Comparison of ENCODE assay signal across 8 cellular contexts in genomic region chr14:69574266-69574953, GRCh38. TPM values are rescaled to one million over a fixed set of nuclear protein-coding genes. Genes with fewer than 3 reads are reported as not detected.
DNase-seq lines count a peak whose midpoint lies in the region; TF ChIP-seq lines count a peak whose summit lies in the region.

CCDC177 (minus strand) TSS chr14:69574871; CDS start chr14:69573622, 1,249 bp downstream.

- peaks cover 48% of the 10 kb centered on the region for H3K27me3 Mint-ChIP-seq in activated CD4-positive, alpha-beta memory T cell treated with anti-CD3 and anti-CD28 coated beads for 36 hours

- no peaks in the 10 kb centered on the region for H3K36me3 Mint-ChIP-seq in activated CD4-positive, alpha-beta memory T cell treated with anti-CD3 and anti-CD28 coated beads for 36 hours

- H3K27ac ChIP-seq in dorsolateral prefrontal cortex: peak within 1 kb of the TSS in 53 of 59 donors; percentile 26 to 92 (median 74)
- no peak within 1 kb of the TSS for H3K27ac ChIP-seq in mesenchymal stem cell (ENCODE audit: low read length, poor library complexity, severe bottlenecking)

- peaks cover 0 to 30% (median 2%) of the 10 kb centered on the region in 45 donors for H3K27me3 ChIP-seq in dorsolateral prefrontal cortex
- peaks cover 64 to 74% of the 10 kb centered on the region in 2 experiments for H3K27me3 ChIP-seq in mesenchymal stem cell (ENCODE audit: control insufficient read depth in 1 of 2, insufficient read depth in 1 of 2, low read length in 2 of 2)

- H3K18ac ChIP-seq in mesenchymal stem cell (ENCODE audit: low read depth in 1 of 2, low read length in 2 of 2): no peak within 1 kb of the TSS

- H3K36me3 ChIP-seq in mesenchymal stem cell (ENCODE audit: control insufficient read depth in 1 of 2, insufficient read depth in 2 of 2, low read depth in 1 of 2, low read length in 2 of 2): peaks cover 0 to 7% of the 10 kb centered on the region in 2 experiments

- H2AFZ ChIP-seq in mesenchymal stem cell (ENCODE audit: low read depth, low read length): no peak within 1 kb of the TSS

- H3K79me1 ChIP-seq in mesenchymal stem cell (replicated peaks; ENCODE audit: low read length, poor library complexity, severe bottlenecking): no peaks in the 10 kb centered on the region

- H3K9me3 Mint-ChIP-seq in activated CD4-positive, alpha-beta memory T cell treated with anti-CD3 and anti-CD28 coated beads for 36 hours: no peaks in the 10 kb centered on the region

- no peak within 1 kb of the TSS for H4K8ac ChIP-seq in mesenchymal stem cell (ENCODE audit: low read length)

- H3K9ac ChIP-seq in mesenchymal stem cell (ENCODE audit: low read length): no peak within 1 kb of the TSS

- H3K4me1 Mint-ChIP-seq in activated CD4-positive, alpha-beta memory T cell treated with anti-CD3 and anti-CD28 coated beads for 36 hours (ENCODE audit: low read depth): peaks cover 11% of the 10 kb centered on the region

- H2BK15ac ChIP-seq in mesenchymal stem cell (ENCODE audit: low read depth, poor library complexity, severe bottlenecking): no peak within 1 kb of the TSS

- H2BK5ac ChIP-seq in mesenchymal stem cell (ENCODE audit: low read depth, low read length, poor library complexity, severe bottlenecking): no peak within 1 kb of the TSS

- peak within 1 kb of the TSS; percentile 30 to 72 (median 60) for H3K4me3 ChIP-seq in dorsolateral prefrontal cortex
- peak within 1 kb of the TSS; percentile 40 to 47 for H3K4me3 ChIP-seq in mesenchymal stem cell (ENCODE audit: insufficient read depth in 1 of 2, low read depth in 1 of 2, low read length in 2 of 2)

- peak within 1 kb of the TSS; percentile 58 for H3K4me3 Mint-ChIP-seq in activated CD4-positive, alpha-beta memory T cell treated with anti-CD3 and anti-CD28 coated beads for 36 hours

- H3K27ac Mint-ChIP-seq in activated CD4-positive, alpha-beta memory T cell treated with anti-CD3 and anti-CD28 coated beads for 36 hours: no peak within 1 kb of the TSS

- H3K23ac ChIP-seq in mesenchymal stem cell (ENCODE audit: low read length in 2 of 2): no peak within 1 kb of the TSS

- no peak within 1 kb of the TSS for H2BK12ac ChIP-seq in mesenchymal stem cell (ENCODE audit: low read length in 2 of 2)

- no peaks in the 10 kb centered on the region for H3K9me3 ChIP-seq in mesenchymal stem cell (ENCODE audit: control insufficient read depth, low read length)

- H2BK120ac ChIP-seq in mesenchymal stem cell (ENCODE audit: low read depth, low read length): no peak within 1 kb of the TSS

- DNase-seq in 8988T (peak; percentile 93), GM19238 (ENCODE audit: insufficient read length, low spot score) (peak; percentile 74), NCI-H2227 (lab: John Stamatoyannopoulos, UW; ENCODE audit: unreplicated experiment) (peak; percentile 83), dorsolateral prefrontal cortex (peak in 9 of 10 donors; percentile 45 to 86 (median 69)), mesenchymal stem cell (peak; percentile 56), OCI-M2 (lab: John Stamatoyannopoulos, UW; ENCODE audit: unreplicated experiment) (no peak)
- peak; percentile 80 for DNase-seq in activated CD4-positive, alpha-beta memory T cell treated with anti-CD3 and anti-CD28 coated beads for 36 hours
- peak; percentile 51 for DNase-seq in stimulated activated CD8-positive, alpha-beta memory T cell treated with anti-CD3 and anti-CD28 coated beads, Interleukin-15, amount 100 ng/mL, for 24 hours (ENCODE audit: low read depth)

- intact Hi-C loops in activated CD4-positive, alpha-beta memory T cell treated with anti-CD3 and anti-CD28 coated beads for 36 hours (cut with micrococcal nuclease): loop anchor here (1.0 kb wide), 3 partner anchors 26 to 332 kb away; no protein-coding TSS in a partner anchor
- intact Hi-C loops in dorsolateral prefrontal cortex (cut with DNase I): loop anchor here (1.0 to 10.0 kb wide), 3 partner anchors 26 to 330 kb away; no protein-coding TSS in a partner anchor

- peak within 1 kb of the TSS; percentile 91 for H3K4me2 ChIP-seq in mesenchymal stem cell (ENCODE audit: low read length, poor library complexity, severe bottlenecking)

- H3K4ac ChIP-seq in mesenchymal stem cell (ENCODE audit: low read depth in 1 of 2, low read length in 2 of 2): no peak within 1 kb of the TSS

- TF ChIP-seq CTCF in dorsolateral prefrontal cortex (IDR thresholded peaks at IDR 0.05 in 54 of 56, conservative IDR thresholded peaks at IDR 0.05 in 2 of 56; ENCODE audit: low read depth in 1 of 56, partially characterized antibody in 56 of 56): peak; percentile 64 to 86 (median 78)

- POLR2A ChIA-PET in activated CD4-positive, alpha-beta memory T cell treated with anti-CD3 and anti-CD28 coated beads for 36 hours (lab: Charles Lee): no interaction called here

- WGBS in mesenchymal stem cell: 4% methylated on average over 38 of the region's 52 CpGs

- H2AK5ac ChIP-seq in mesenchymal stem cell (ENCODE audit: low read length, severe bottlenecking): no peak within 1 kb of the TSS

- CTCF ChIA-PET in activated CD4-positive, alpha-beta memory T cell treated with anti-CD3 and anti-CD28 coated beads for 36 hours (lab: Charles Lee): interaction anchor here (0.7 to 4.5 kb wide), 24 partner anchors 8 to 715 kb away, joined by 3 to 47 read pairs (median 4); no protein-coding TSS in a partner anchor

- H3K4me1 ChIP-seq in mesenchymal stem cell (ENCODE audit: control insufficient read depth, insufficient read depth, low read depth, low read length): peaks cover 22% of the 10 kb centered on the region

- H3K14ac ChIP-seq in mesenchymal stem cell (ENCODE audit: low read length in 2 of 2): no peak within 1 kb of the TSS

- no peak within 1 kb of the TSS for H4K91ac ChIP-seq in mesenchymal stem cell (ENCODE audit: low read length)

RNA-seq across cellular contexts. Expression of gene CCDC177, which starts in this region (rescaled TPM):
- not detected for total RNA-seq in activated CD4-positive, alpha-beta memory T cell treated with anti-CD3 and anti-CD28 coated beads for 36 hours
- 10 to 100 TPM in 59 of 120 experiments, 1 to 10 TPM in 61; 2.8 to 14.6 (median 10.0) TPM for total RNA-seq in dorsolateral prefrontal cortex
- not detected for polyA plus RNA-seq in mesenchymal stem cell (2013, experiment 1 of 2)
- not detected for polyA plus RNA-seq in mesenchymal stem cell (2013, experiment 2 of 2)

Comparison
In these comparisons a context has a peak if more than half of its experiments do, and no peak if none do; other contexts are left out.
1. Peak in DNase-seq in activated CD4-positive, alpha-beta memory T cell treated with anti-CD3 and anti-CD28 coated beads for 36 hours; RNA of the gene not detected or under 1 TPM.